1 cellular context compared by ENCODE assay signal in the genomic region with DNA sequence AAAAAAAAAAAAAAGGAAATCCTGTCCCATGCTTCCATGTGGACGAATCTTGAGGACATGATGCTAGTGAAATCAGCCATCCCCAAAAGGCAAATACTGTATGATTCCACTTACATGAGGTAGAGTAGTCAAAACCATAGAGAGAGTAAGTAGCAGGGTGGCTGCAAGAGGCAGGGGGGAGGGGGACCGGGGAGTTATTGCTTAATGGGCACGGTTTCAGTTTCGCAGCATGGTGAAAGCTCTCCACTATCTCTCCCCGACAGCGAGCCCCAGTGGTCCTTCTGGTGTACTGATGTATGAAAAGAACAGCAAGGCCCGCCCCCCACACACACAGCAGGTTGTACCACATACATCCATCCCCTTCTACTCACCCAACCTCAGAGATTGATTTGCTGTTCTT.
TF ChIP-seq lines count a peak whose summit lies in the region.

No MANE protein-coding gene starts in this region.

TF ChIP-seq in K562, 482 proteins besides CTCF, POLR2A, EP300 and RAD21:
- TF ChIP-seq POLR2G (IDR thresholded peaks at IDR 0.05; ENCODE audit: low read depth, low read length), result no peak
- TF ChIP-seq ZNF24 (IDR thresholded peaks at IDR 0.05), result peak; percentile 13; the same call in 1 of the 2 replicates
- peak; percentile 12; the same call in 1 of the 2 replicates for TF ChIP-seq GABPB1 (CRISPR knock-in tag; IDR thresholded peaks at IDR 0.05)
- TF ChIP-seq TRIM24 (IDR thresholded peaks at IDR 0.05), result 0 out of 4 replicates have a peak, but pooled peaks have one; percentile 14 to 33
- TF ChIP-seq, protein P1, sequence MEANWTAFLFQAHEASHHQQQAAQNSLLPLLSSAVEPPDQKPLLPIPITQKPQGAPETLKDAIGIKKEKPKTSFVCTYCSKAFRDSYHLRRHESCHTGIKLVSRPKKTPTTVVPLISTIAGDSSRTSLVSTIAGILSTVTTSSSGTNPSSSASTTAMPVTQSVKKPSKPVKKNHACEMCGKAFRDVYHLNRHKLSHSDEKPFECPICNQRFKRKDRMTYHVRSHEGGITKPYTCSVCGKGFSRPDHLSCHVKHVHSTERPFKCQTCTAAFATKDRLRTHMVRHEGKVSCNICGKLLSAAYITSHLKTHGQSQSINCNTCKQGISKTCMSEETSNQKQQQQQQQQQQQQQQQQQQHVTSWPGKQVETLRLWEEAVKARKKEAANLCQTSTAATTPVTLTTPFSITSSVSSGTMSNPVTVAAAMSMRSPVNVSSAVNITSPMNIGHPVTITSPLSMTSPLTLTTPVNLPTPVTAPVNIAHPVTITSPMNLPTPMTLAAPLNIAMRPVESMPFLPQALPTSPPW (CRISPR knock-in tag; IDR thresholded peaks at IDR 0.05), result peak; percentile 74
- TF ChIP-seq, protein P2, sequence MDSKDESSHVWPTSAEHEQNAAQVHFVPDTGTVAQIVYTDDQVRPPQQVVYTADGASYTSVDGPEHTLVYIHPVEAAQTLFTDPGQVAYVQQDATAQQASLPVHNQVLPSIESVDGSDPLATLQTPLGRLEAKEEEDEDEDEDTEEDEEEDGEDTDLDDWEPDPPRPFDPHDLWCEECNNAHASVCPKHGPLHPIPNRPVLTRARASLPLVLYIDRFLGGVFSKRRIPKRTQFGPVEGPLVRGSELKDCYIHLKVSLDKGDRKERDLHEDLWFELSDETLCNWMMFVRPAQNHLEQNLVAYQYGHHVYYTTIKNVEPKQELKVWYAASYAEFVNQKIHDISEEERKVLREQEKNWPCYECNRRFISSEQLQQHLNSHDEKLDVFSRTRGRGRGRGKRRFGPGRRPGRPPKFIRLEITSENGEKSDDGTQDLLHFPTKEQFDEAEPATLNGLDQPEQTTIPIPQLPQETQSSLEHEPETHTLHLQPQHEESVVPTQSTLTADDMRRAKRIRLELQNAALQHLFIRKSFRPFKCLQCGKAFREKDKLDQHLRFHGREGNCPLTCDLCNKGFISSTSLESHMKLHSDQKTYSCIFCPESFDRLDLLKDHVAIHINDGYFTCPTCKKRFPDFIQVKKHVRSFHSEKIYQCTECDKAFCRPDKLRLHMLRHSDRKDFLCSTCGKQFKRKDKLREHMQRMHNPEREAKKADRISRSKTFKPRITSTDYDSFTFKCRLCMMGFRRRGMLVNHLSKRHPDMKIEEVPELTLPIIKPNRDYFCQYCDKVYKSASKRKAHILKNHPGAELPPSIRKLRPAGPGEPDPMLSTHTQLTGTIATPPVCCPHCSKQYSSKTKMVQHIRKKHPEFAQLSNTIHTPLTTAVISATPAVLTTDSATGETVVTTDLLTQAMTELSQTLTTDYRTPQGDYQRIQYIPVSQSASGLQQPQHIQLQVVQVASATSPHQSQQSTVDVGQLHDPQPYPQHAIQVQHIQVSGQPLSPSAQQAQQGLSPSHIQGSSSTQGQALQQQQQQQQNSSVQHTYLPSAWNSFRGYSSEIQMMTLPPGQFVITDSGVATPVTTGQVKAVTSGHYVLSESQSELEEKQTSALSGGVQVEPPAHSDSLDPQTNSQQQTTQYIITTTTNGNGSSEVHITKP (IDR thresholded peaks at IDR 0.05; ENCODE audit: partially characterized antibody), result peak; percentile 12
- TF ChIP-seq CEBPB (tag; IDR thresholded peaks at IDR 0.05), result peak; percentile 96
- TF ChIP-seq, protein P3, sequence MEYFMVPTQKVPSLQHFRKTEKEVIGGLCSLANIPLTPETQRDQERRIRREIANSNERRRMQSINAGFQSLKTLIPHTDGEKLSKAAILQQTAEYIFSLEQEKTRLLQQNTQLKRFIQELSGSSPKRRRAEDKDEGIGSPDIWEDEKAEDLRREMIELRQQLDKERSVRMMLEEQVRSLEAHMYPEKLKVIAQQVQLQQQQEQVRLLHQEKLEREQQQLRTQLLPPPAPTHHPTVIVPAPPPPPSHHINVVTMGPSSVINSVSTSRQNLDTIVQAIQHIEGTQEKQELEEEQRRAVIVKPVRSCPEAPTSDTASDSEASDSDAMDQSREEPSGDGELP (CRISPR knock-in tag; IDR thresholded peaks at IDR 0.05; ENCODE audit: borderline replicate concordance), result 0 out of 2 replicates have a peak, but pooled peaks have one; percentile 27
- peak in 1 of 2 experiments; percentile 33; a peak in 1 of 4 replicates for TF ChIP-seq MAZ (CRISPR knock-in tag; conservative IDR thresholded peaks at IDR 0.05 in 1 of 2, IDR thresholded peaks at IDR 0.05 in 1 of 2)
- peak; percentile 37; the same call in 1 of the 2 replicates for TF ChIP-seq SMC3 (conservative IDR thresholded peaks at IDR 0.05; ENCODE audit: insufficient read depth, low read depth, low read length)
- TF ChIP-seq, protein P4, sequence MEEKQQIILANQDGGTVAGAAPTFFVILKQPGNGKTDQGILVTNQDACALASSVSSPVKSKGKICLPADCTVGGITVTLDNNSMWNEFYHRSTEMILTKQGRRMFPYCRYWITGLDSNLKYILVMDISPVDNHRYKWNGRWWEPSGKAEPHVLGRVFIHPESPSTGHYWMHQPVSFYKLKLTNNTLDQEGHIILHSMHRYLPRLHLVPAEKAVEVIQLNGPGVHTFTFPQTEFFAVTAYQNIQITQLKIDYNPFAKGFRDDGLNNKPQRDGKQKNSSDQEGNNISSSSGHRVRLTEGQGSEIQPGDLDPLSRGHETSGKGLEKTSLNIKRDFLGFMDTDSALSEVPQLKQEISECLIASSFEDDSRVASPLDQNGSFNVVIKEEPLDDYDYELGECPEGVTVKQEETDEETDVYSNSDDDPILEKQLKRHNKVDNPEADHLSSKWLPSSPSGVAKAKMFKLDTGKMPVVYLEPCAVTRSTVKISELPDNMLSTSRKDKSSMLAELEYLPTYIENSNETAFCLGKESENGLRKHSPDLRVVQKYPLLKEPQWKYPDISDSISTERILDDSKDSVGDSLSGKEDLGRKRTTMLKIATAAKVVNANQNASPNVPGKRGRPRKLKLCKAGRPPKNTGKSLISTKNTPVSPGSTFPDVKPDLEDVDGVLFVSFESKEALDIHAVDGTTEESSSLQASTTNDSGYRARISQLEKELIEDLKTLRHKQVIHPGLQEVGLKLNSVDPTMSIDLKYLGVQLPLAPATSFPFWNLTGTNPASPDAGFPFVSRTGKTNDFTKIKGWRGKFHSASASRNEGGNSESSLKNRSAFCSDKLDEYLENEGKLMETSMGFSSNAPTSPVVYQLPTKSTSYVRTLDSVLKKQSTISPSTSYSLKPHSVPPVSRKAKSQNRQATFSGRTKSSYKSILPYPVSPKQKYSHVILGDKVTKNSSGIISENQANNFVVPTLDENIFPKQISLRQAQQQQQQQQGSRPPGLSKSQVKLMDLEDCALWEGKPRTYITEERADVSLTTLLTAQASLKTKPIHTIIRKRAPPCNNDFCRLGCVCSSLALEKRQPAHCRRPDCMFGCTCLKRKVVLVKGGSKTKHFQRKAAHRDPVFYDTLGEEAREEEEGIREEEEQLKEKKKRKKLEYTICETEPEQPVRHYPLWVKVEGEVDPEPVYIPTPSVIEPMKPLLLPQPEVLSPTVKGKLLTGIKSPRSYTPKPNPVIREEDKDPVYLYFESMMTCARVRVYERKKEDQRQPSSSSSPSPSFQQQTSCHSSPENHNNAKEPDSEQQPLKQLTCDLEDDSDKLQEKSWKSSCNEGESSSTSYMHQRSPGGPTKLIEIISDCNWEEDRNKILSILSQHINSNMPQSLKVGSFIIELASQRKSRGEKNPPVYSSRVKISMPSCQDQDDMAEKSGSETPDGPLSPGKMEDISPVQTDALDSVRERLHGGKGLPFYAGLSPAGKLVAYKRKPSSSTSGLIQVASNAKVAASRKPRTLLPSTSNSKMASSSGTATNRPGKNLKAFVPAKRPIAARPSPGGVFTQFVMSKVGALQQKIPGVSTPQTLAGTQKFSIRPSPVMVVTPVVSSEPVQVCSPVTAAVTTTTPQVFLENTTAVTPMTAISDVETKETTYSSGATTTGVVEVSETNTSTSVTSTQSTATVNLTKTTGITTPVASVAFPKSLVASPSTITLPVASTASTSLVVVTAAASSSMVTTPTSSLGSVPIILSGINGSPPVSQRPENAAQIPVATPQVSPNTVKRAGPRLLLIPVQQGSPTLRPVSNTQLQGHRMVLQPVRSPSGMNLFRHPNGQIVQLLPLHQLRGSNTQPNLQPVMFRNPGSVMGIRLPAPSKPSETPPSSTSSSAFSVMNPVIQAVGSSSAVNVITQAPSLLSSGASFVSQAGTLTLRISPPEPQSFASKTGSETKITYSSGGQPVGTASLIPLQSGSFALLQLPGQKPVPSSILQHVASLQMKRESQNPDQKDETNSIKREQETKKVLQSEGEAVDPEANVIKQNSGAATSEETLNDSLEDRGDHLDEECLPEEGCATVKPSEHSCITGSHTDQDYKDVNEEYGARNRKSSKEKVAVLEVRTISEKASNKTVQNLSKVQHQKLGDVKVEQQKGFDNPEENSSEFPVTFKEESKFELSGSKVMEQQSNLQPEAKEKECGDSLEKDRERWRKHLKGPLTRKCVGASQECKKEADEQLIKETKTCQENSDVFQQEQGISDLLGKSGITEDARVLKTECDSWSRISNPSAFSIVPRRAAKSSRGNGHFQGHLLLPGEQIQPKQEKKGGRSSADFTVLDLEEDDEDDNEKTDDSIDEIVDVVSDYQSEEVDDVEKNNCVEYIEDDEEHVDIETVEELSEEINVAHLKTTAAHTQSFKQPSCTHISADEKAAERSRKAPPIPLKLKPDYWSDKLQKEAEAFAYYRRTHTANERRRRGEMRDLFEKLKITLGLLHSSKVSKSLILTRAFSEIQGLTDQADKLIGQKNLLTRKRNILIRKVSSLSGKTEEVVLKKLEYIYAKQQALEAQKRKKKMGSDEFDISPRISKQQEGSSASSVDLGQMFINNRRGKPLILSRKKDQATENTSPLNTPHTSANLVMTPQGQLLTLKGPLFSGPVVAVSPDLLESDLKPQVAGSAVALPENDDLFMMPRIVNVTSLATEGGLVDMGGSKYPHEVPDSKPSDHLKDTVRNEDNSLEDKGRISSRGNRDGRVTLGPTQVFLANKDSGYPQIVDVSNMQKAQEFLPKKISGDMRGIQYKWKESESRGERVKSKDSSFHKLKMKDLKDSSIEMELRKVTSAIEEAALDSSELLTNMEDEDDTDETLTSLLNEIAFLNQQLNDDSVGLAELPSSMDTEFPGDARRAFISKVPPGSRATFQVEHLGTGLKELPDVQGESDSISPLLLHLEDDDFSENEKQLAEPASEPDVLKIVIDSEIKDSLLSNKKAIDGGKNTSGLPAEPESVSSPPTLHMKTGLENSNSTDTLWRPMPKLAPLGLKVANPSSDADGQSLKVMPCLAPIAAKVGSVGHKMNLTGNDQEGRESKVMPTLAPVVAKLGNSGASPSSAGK (IDR thresholded peaks at IDR 0.05), result no peak
- TF ChIP-seq ZNF384 (IDR thresholded peaks at IDR 0.05; ENCODE audit: low read depth, low read length), result peak; percentile 50
- TF ChIP-seq STAG1 (CRISPR knock-in tag; IDR thresholded peaks at IDR 0.05; ENCODE audit: borderline replicate concordance), result 0 out of 2 replicates have a peak, but pooled peaks have one; percentile 19
- no peak for TF ChIP-seq ZNF311 (CRISPR knock-in tag; IDR thresholded peaks at IDR 0.05)
- TF ChIP-seq SIX5 (IDR thresholded peaks at IDR 0.05; ENCODE audit: borderline replicate concordance in 1 of 2, insufficient read depth in 1 of 2, low read depth in 1 of 2, low read length in 2 of 2), result no peak
- TF ChIP-seq SNIP1 (IDR thresholded peaks at IDR 0.05; ENCODE audit: low read depth), result no peak
- peak; percentile 41; the same call in 1 of the 2 replicates for TF ChIP-seq MYC (IDR thresholded peaks at IDR 0.05; ENCODE audit: low read depth, low read length)
- TF ChIP-seq MYC (CRISPR knock-in tag; IDR thresholded peaks at IDR 0.05; ENCODE audit: borderline replicate concordance, low read depth), result no peak
- TF ChIP-seq LCOR (CRISPR knock-in tag; IDR thresholded peaks at IDR 0.05), result no peak
- peak; percentile 44; the same call in 1 of the 2 replicates for TF ChIP-seq DPF2 (IDR thresholded peaks at IDR 0.05)
- TF ChIP-seq, protein P5, sequence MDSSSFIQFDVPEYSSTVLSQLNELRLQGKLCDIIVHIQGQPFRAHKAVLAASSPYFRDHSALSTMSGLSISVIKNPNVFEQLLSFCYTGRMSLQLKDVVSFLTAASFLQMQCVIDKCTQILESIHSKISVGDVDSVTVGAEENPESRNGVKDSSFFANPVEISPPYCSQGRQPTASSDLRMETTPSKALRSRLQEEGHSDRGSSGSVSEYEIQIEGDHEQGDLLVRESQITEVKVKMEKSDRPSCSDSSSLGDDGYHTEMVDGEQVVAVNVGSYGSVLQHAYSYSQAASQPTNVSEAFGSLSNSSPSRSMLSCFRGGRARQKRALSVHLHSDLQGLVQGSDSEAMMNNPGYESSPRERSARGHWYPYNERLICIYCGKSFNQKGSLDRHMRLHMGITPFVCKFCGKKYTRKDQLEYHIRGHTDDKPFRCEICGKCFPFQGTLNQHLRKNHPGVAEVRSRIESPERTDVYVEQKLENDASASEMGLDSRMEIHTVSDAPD (CRISPR knock-in tag; IDR thresholded peaks at IDR 0.05), result no peak
- TF ChIP-seq BHLHE40 (IDR thresholded peaks at IDR 0.05; ENCODE audit: low read length), result 0 out of 2 replicates have a peak, but pooled peaks have one; percentile 10
- TF ChIP-seq PRPF4 (IDR thresholded peaks at IDR 0.05; ENCODE audit: insufficient read depth, low read depth, low read length, poor library complexity, severe bottlenecking), result no peak
- TF ChIP-seq CEBPG (CRISPR knock-in tag; IDR thresholded peaks at IDR 0.05), result peak; percentile 83
- peak; percentile 81 to 89 for TF ChIP-seq CEBPG (tag; conservative IDR thresholded peaks at IDR 0.05 in 1 of 2, IDR thresholded peaks at IDR 0.05 in 1 of 2)
- TF ChIP-seq, protein P6, sequence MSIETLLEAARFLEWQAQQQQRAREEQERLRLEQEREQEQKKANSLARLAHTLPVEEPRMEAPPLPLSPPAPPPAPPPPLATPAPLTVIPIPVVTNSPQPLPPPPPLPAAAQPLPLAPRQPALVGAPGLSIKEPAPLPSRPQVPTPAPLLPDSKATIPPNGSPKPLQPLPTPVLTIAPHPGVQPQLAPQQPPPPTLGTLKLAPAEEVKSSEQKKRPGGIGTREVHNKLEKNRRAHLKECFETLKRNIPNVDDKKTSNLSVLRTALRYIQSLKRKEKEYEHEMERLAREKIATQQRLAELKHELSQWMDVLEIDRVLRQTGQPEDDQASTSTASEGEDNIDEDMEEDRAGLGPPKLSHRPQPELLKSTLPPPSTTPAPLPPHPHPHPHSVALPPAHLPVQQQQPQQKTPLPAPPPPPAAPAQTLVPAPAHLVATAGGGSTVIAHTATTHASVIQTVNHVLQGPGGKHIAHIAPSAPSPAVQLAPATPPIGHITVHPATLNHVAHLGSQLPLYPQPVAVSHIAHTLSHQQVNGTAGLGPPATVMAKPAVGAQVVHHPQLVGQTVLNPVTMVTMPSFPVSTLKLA (conservative IDR thresholded peaks at IDR 0.05), result 0 out of 4 replicates have a peak, but pooled peaks of 1 of the 2 experiments have one; percentile 20
- peak; percentile 10 for TF ChIP-seq ZNF146 (CRISPR knock-in tag; IDR thresholded peaks at IDR 0.05; ENCODE audit: unreplicated experiment)
